Comparison of ENCODE assay signal across 8 cellular contexts in the genomic region with DNA sequence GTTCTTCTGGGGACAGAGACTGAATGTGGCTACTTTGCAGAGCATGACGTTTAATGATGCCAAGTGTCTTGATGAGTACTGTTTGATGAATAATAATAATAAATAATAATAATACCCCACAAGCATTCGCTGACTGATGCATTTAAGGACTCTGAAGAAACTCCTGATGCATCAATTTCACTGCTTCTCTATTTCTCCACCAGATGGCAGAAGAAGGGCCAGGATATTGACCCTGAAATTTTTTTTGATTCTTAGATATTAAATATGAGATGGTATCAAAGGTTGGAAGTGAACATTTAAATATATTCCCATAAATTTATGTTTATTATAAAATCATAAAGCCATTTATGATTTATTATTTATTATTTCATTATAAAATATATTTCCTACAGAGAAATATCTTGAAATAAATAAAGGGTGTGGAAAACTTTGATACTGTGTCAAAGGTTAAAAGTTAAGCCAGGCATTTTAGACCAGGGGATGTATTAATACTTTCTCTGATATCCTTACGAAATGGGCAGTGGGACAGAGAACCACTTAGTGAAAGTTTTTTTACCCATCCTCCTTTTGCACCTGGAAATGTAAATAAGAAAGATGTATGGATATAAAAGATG.
DNase-seq lines count a peak whose midpoint lies in the region; ATAC-seq and TF ChIP-seq lines count a peak whose summit lies in the region.

No MANE protein-coding gene starts in this region.

- no peak overlapping the region for H3K9ac ChIP-seq in parathyroid adenoma

- ATAC-seq in Right ventricle myocardium inferior: no peak
- ATAC-seq in GM21576 (IDR thresholded peaks at IDR 0.05; ENCODE audit: unreplicated experiment): no peak

- no peak overlapping the region for H2AFZ ChIP-seq in parathyroid adenoma

- DNase-seq in left ventricle myocardium inferior (no peak), Right ventricle myocardium inferior (ENCODE audit: missing footprints) (no peak), NCI-H748 treated with DMSO at 0.1 percent for 48 hours (lab: John Stamatoyannopoulos, UW) (peak; percentile 38), endothelial cell (ENCODE audit: low spot score) (no peak)
- DNase-seq in activated CD4-positive, alpha-beta T cell treated with anti-CD3 and anti-CD28 coated beads, Interleukin-2, amount 10 ng/mL, durations not matched to agents 24 days and 14 days: no peak
- DNase-seq in activated T-cell treated with anti-CD3 and anti-CD28 coated beads, Interleukin-2, amount 50 U/mL, for 48 hours: no peak

- H3K9me3 Mint-ChIP-seq in endothelial cell (ENCODE audit: unreplicated experiment): no peaks in the 10 kb centered on the region
- H3K9me3 Mint-ChIP-seq in activated CD4-positive, alpha-beta T cell treated with anti-CD3 and anti-CD28 coated beads, Interleukin-2, amount 10 ng/mL, durations not matched to agents 24 days and 14 days: no peaks in the 10 kb centered on the region

- H3K27ac Mint-ChIP-seq in endothelial cell (ENCODE audit: unreplicated experiment): no peak overlapping the region
- H3K27ac Mint-ChIP-seq in activated CD4-positive, alpha-beta T cell treated with anti-CD3 and anti-CD28 coated beads, Interleukin-2, amount 10 ng/mL, durations not matched to agents 24 days and 14 days: no peak overlapping the region

- no peak overlapping the region for H3K4me2 ChIP-seq in parathyroid adenoma (ENCODE audit: low read length)

- H3K27me3 Mint-ChIP-seq in endothelial cell (ENCODE audit: unreplicated experiment): no peaks in the 10 kb centered on the region
- peaks cover 36% of the 10 kb centered on the region for H3K27me3 Mint-ChIP-seq in activated CD4-positive, alpha-beta T cell treated with anti-CD3 and anti-CD28 coated beads, Interleukin-2, amount 10 ng/mL, durations not matched to agents 24 days and 14 days

- intact Hi-C loops in left ventricle myocardium inferior (cut with micrococcal nuclease) (loop anchor here (5.0 kb wide), 2 partner anchors 143 to 387 kb away; no protein-coding TSS in a partner anchor), Right ventricle myocardium inferior (cut with DNase I) (loop anchor here (1.0 to 10.0 kb wide), 3 partner anchors 194 to 388 kb away; no protein-coding TSS in a partner anchor)
- intact Hi-C loops in activated CD4-positive, alpha-beta T cell treated with anti-CD3 and anti-CD28 coated beads, Interleukin-2, amount 10 ng/mL, durations not matched to agents 24 days and 14 days (cut with micrococcal nuclease): loop anchor here (1.0 kb wide), 2 partner anchors 142 to 388 kb away; no protein-coding TSS in a partner anchor

- no peaks in the 10 kb centered on the region for H3K79me2 ChIP-seq in parathyroid adenoma

- peaks cover 8% of the 10 kb centered on the region for H3K4me1 Mint-ChIP-seq in endothelial cell (ENCODE audit: unreplicated experiment)
- peaks cover 3% of the 10 kb centered on the region for H3K4me1 Mint-ChIP-seq in activated CD4-positive, alpha-beta T cell treated with anti-CD3 and anti-CD28 coated beads, Interleukin-2, amount 10 ng/mL, durations not matched to agents 24 days and 14 days

- H3K27me3 ChIP-seq in left ventricle myocardium inferior (ENCODE audit: low read depth) (no peaks in the 10 kb centered on the region), parathyroid adenoma (ENCODE audit: control insufficient read depth, insufficient read depth, low read length) (no peaks in the 10 kb centered on the region)

- no peaks in the 10 kb centered on the region for H3K36me3 Mint-ChIP-seq in endothelial cell (ENCODE audit: low read depth, unreplicated experiment)
- no peaks in the 10 kb centered on the region for H3K36me3 Mint-ChIP-seq in activated CD4-positive, alpha-beta T cell treated with anti-CD3 and anti-CD28 coated beads, Interleukin-2, amount 10 ng/mL, durations not matched to agents 24 days and 14 days (ENCODE audit: low read depth)

- no peak overlapping the region for H3K4me3 Mint-ChIP-seq in endothelial cell (ENCODE audit: unreplicated experiment)
- no peak overlapping the region for H3K4me3 Mint-ChIP-seq in activated CD4-positive, alpha-beta T cell treated with anti-CD3 and anti-CD28 coated beads, Interleukin-2, amount 10 ng/mL, durations not matched to agents 24 days and 14 days

- H3K27ac ChIP-seq in left ventricle myocardium inferior (replicated peaks): no peak overlapping the region
- no peak overlapping the region for H3K27ac ChIP-seq in parathyroid adenoma

- no peaks in the 10 kb centered on the region for H3K36me3 ChIP-seq in left ventricle myocardium inferior
- H3K36me3 ChIP-seq in parathyroid adenoma (ENCODE audit: control insufficient read depth, insufficient read depth, low read length): no peaks in the 10 kb centered on the region

- peaks cover 8% of the 10 kb centered on the region for H3K4me1 ChIP-seq in left ventricle myocardium inferior
- H3K4me1 ChIP-seq in parathyroid adenoma: no peaks in the 10 kb centered on the region

- no peak overlapping the region for H3K4me3 ChIP-seq in left ventricle myocardium inferior
- no peak overlapping the region for H3K4me3 ChIP-seq in parathyroid adenoma (ENCODE audit: low read depth, low read length)

- TF ChIP-seq CTCF in left ventricle myocardium inferior (IDR thresholded peaks at IDR 0.05; ENCODE audit: borderline replicate concordance) (peak; percentile 89), endothelial cell (IDR thresholded peaks at IDR 0.05; ENCODE audit: unreplicated experiment) (peak; percentile 84), parathyroid adenoma (IDR thresholded peaks at IDR 0.05) (peak; percentile 72)

- no peaks in the 10 kb centered on the region for H3K9me3 ChIP-seq in left ventricle myocardium inferior (replicated peaks)
- H3K9me3 ChIP-seq in parathyroid adenoma (ENCODE audit: control insufficient read depth, low read length): no peaks in the 10 kb centered on the region
